Comparison of ENCODE assay signal across 1 cellular context in the genomic region with DNA sequence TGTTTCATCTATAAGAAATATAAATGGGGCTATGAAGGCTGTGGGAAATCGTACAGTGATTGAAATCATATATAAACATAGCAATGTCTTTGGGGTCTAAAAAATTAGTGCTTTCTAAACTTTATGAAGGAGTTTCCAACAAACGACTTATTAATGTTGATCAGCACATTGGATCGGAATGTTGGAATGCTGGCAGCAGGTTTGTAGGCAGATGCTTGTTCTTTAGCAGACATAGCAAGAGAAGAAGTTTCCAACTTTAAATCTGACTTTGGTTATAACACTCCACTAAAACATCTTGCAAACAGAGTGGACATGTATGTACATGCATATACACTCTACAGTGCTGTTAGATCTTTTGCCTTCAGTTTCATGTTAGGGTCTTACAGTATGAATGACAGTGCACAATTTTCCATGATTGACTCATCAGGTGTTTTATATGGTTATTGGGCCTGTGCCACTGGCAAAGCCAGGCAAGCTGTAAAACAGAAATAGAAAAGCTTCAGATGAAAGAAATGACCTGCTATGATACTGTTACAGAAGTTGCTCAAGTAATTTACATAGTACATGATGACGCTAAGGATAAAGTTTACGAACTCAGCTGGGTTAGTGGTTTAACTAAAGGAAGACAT.
TF ChIP-seq lines count a peak whose summit lies in the region.

No MANE protein-coding gene starts in this region.

TF ChIP-seq in GM12878, 131 proteins besides CTCF, POLR2A, EP300 and RAD21:
- peak; percentile 60 for TF ChIP-seq JUNB (IDR thresholded peaks at IDR 0.05)
- no peak for TF ChIP-seq MXI1 (IDR thresholded peaks at IDR 0.05; ENCODE audit: low read depth, low read length)
- TF ChIP-seq, protein P1, sequence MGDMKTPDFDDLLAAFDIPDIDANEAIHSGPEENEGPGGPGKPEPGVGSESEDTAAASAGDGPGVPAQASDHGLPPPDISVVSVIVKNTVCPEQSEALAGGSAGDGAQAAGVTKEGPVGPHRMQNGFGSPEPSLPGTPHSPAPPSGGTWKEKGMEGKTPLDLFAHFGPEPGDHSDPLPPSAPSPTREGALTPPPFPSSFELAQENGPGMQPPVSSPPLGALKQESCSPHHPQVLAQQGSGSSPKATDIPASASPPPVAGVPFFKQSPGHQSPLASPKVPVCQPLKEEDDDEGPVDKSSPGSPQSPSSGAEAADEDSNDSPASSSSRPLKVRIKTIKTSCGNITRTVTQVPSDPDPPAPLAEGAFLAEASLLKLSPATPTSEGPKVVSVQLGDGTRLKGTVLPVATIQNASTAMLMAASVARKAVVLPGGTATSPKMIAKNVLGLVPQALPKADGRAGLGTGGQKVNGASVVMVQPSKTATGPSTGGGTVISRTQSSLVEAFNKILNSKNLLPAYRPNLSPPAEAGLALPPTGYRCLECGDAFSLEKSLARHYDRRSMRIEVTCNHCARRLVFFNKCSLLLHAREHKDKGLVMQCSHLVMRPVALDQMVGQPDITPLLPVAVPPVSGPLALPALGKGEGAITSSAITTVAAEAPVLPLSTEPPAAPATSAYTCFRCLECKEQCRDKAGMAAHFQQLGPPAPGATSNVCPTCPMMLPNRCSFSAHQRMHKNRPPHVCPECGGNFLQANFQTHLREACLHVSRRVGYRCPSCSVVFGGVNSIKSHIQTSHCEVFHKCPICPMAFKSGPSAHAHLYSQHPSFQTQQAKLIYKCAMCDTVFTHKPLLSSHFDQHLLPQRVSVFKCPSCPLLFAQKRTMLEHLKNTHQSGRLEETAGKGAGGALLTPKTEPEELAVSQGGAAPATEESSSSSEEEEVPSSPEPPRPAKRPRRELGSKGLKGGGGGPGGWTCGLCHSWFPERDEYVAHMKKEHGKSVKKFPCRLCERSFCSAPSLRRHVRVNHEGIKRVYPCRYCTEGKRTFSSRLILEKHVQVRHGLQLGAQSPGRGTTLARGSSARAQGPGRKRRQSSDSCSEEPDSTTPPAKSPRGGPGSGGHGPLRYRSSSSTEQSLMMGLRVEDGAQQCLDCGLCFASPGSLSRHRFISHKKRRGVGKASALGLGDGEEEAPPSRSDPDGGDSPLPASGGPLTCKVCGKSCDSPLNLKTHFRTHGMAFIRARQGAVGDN (IDR thresholded peaks at IDR 0.05) = no peak
- TF ChIP-seq RUNX3 (IDR thresholded peaks at IDR 0.05; ENCODE audit: low read length) = peak; percentile 36; the same call in 1 of the 2 replicates
- TF ChIP-seq, protein P2, sequence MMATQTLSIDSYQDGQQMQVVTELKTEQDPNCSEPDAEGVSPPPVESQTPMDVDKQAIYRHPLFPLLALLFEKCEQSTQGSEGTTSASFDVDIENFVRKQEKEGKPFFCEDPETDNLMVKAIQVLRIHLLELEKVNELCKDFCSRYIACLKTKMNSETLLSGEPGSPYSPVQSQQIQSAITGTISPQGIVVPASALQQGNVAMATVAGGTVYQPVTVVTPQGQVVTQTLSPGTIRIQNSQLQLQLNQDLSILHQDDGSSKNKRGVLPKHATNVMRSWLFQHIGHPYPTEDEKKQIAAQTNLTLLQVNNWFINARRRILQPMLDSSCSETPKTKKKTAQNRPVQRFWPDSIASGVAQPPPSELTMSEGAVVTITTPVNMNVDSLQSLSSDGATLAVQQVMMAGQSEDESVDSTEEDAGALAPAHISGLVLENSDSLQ (IDR thresholded peaks at IDR 0.05) = peak; percentile 58; the same call in 1 of the 2 replicates
- TF ChIP-seq NFIC (IDR thresholded peaks at IDR 0.05; ENCODE audit: low read depth, low read length) = peak; percentile 39; the same call in 1 of the 2 replicates
- no peak for TF ChIP-seq SMAD5 (IDR thresholded peaks at IDR 0.05; ENCODE audit: low read depth)
TF ChIP-seq in GM12878: peak in this region for 4.
